8 cellular contexts compared by ENCODE assay signal in the genomic region with DNA sequence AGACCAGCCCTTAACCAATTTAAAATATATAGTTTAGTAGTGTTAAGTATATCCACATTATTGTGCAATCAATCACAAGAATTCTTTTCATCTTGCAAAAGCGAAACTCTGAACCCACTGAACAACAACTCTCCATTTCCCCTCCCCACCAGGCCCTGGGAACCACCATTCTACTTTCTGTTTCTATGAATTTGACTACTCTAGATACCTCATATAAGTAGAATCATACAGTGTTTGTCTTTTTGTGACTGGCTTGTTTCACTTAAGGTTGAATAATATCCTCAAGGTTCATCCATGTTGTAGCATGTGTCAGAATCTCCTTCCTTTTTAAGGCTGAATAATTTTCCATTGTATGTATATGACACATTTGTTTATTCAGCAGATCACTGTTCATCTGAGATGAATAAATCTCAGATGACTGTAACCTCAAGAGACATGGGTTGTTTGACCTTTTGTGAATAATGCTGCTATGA. TPM values are rescaled to one million over a fixed set of nuclear protein-coding genes. Genes with fewer than 3 reads are reported as not detected.
DNase-seq lines count a peak whose midpoint lies in the region; ATAC-seq and TF ChIP-seq lines count a peak whose summit lies in the region.

No MANE protein-coding gene starts in this region.

- no peaks in the 10 kb centered on the region for H4K20me1 ChIP-seq in DND-41 (ENCODE audit: insufficient read depth, low read length)

- H3K36me3 ChIP-seq in DND-41 (ENCODE audit: insufficient read depth, low read length): no peaks in the 10 kb centered on the region

- peak overlapping the region; percentile 43 for H2AFZ ChIP-seq in DND-41 (ENCODE audit: low read depth, low read length)

- no peak overlapping the region for H3K4me3 ChIP-seq in DND-41 (ENCODE audit: low read depth in 1 of 2, low read length in 2 of 2)

- no peaks in the 10 kb centered on the region for H3K27me3 ChIP-seq in DND-41 (ENCODE audit: insufficient read depth, low read length, poor library complexity)

- peak; percentile 44 for ATAC-seq in DND-41 (ENCODE audit: insufficient read depth, low read depth)

- peak overlapping the region; percentile 40 for H3K27ac ChIP-seq in DND-41 (ENCODE audit: low read length)

- DNase-seq in DND-41 (peak; percentile 67), HFFc6 (no peak), NOMO-1 treated with DMSO at 0.1 percent for 48 hours (lab: John Stamatoyannopoulos, UW; ENCODE audit: unreplicated experiment) (peak; percentile 81), SW480 (ENCODE audit: low spot score) (no peak), GOT3 (lab: John Stamatoyannopoulos, UW) (no peak), endothelial cell (ENCODE audit: low spot score) (no peak)
- peak; percentile 24 to 55 (median 34) for DNase-seq in stimulated activated CD4-positive, alpha-beta T cell treated with anti-CD3 and anti-CD28 coated beads, TNF-alpha, amount 100 ng/mL, for 4 hours (ENCODE audit: low read depth in 3 of 3)

- TF ChIP-seq CTCF in DND-41 (IDR thresholded peaks at IDR 0.05; ENCODE audit: borderline replicate concordance, extremely low read depth, low read length, poor library complexity, severe bottlenecking) (no peak), HFFc6 (IDR thresholded peaks at IDR 0.05) (no peak), endothelial cell (IDR thresholded peaks at IDR 0.05; ENCODE audit: unreplicated experiment) (no peak)

- no peaks in the 10 kb centered on the region for H3K9me3 Mint-ChIP-seq in HFFc6
- peaks cover 2% of the 10 kb centered on the region for H3K9me3 Mint-ChIP-seq in activated naive CD8-positive, alpha-beta T cell (ENCODE audit: low read depth)
- H3K9me3 Mint-ChIP-seq in endothelial cell (ENCODE audit: unreplicated experiment): no peaks in the 10 kb centered on the region

- H3K9me3 ChIP-seq in DND-41 (ENCODE audit: insufficient read depth, low read length, severe bottlenecking): no peaks in the 10 kb centered on the region

- H3K4me1 ChIP-seq in DND-41 (ENCODE audit: insufficient read depth, low read length): peaks cover 28% of the 10 kb centered on the region

- H3K4me1 Mint-ChIP-seq in HFFc6 (ENCODE audit: low read depth) (peaks cover 34% of the 10 kb centered on the region), endothelial cell (ENCODE audit: unreplicated experiment) (peaks cover 10% of the 10 kb centered on the region)
- H3K4me1 Mint-ChIP-seq in activated naive CD8-positive, alpha-beta T cell (ENCODE audit: low read depth): peaks cover 59% of the 10 kb centered on the region

- peaks cover under 1% of the 10 kb centered on the region for H3K79me2 ChIP-seq in DND-41 (ENCODE audit: insufficient read depth, low read length)

- H3K4me2 ChIP-seq in DND-41 (ENCODE audit: insufficient read depth, low read length): peak overlapping the region; percentile 49; the same call in 1 of the 2 replicates

- H3K27me3 Mint-ChIP-seq in HFFc6 (ENCODE audit: insufficient read depth) (no peaks in the 10 kb centered on the region; the same call in none of the 2 replicates), endothelial cell (ENCODE audit: unreplicated experiment) (peaks cover 1% of the 10 kb centered on the region)
- no peaks in the 10 kb centered on the region for H3K27me3 Mint-ChIP-seq in activated naive CD8-positive, alpha-beta T cell

- no peaks in the 10 kb centered on the region for H3K36me3 Mint-ChIP-seq in HFFc6 (ENCODE audit: low read depth)
- H3K36me3 Mint-ChIP-seq in activated naive CD8-positive, alpha-beta T cell: no peaks in the 10 kb centered on the region
- peaks cover 8% of the 10 kb centered on the region for H3K36me3 Mint-ChIP-seq in endothelial cell (ENCODE audit: low read depth, unreplicated experiment)

- H3K4me3 Mint-ChIP-seq in HFFc6: 0 out of 2 replicates have a peak overlapping the region, but pooled peaks have one; percentile 26
- H3K4me3 Mint-ChIP-seq in activated naive CD8-positive, alpha-beta T cell: peak overlapping the region; percentile 54
- H3K4me3 Mint-ChIP-seq in endothelial cell (ENCODE audit: unreplicated experiment): no peak overlapping the region

- H3K27ac Mint-ChIP-seq in HFFc6 (no peak overlapping the region; the same call in 1 of the 2 replicates), endothelial cell (ENCODE audit: unreplicated experiment) (no peak overlapping the region)
- H3K27ac Mint-ChIP-seq in activated naive CD8-positive, alpha-beta T cell: peak overlapping the region; percentile 95

- peak overlapping the region; percentile 15; the same call in 1 of the 2 replicates for H3K9ac ChIP-seq in DND-41 (ENCODE audit: low read depth, low read length)

RNA-seq across cellular contexts. Expression of a gene that starts 8.1 kb away (rescaled TPM):
- total RNA-seq in HFFc6 (2021; fragmentation: NEBNext Ultra II Directional; extraction: Animal tissue kit (Norgen Biotek cat#: 25700)): 10 to 100 TPM; 20.9 to 31.4 (median 24.6) TPM
- total RNA-seq in endothelial cell (ENCODE audit: unreplicated experiment): 35.3 TPM

Comparison
In these comparisons a context has a peak if more than half of its experiments do, and no peak if none do; other contexts are left out.
1. DNase-seq: peak in DND-41 (single experiment), NOMO-1 treated with DMSO at 0.1 percent for 48 hours (single experiment) and stimulated activated CD4-positive, alpha-beta T cell treated with anti-CD3 and anti-CD28 coated beads, TNF-alpha, amount 100 ng/mL, for 4 hours (3 of 3); none in HFFc6 (single experiment), SW480 (single experiment), GOT3 (single experiment) and endothelial cell (single experiment).